In genomic region chr22:42889290-42889689, GRCh38 we compare ENCODE assay signal across 14 cellular contexts. TPM values are rescaled to one million over a fixed set of nuclear protein-coding genes. Genes with fewer than 3 reads are reported as not detected.
DNase-seq lines count a peak whose midpoint lies in the region; ATAC-seq and TF ChIP-seq lines count a peak whose summit lies in the region.
"Had no signal": no experiment of that assay in that cellular context is flagged by ENCODE, and none has a peak within 500 bp of the region (broad histone marks: within the 10 kb centered on the region; RNA-seq: fewer than 3 reads in every experiment).

No MANE protein-coding gene starts in this region.

- no peak for DNase-seq in activated CD8-positive, alpha-beta memory T cell treated with anti-CD3 and anti-CD28 coated beads, Interleukin-2, amount 10 ng/mL, durations not matched to agents 7 days and 5 days
- no peak for DNase-seq in activated CD8-positive, alpha-beta memory T cell treated with anti-CD3 and anti-CD28 coated beads for 24 hours
- DNase-seq in activated naive CD8-positive, alpha-beta T cell treated with anti-CD3 and anti-CD28 coated beads, Interleukin-2, amount 50 U/mL, for 24 hours, result no peak
- DNase-seq in stomach, result no peak
- DNase-seq in SJCRH30, result no peak
- DNase-seq in dermis blood vessel endothelial cell, result no peak
- DNase-seq in NCI-H2081 (lab: John Stamatoyannopoulos, UW), result no peak
- DNase-seq: activated CD8-positive, alpha-beta memory T cell treated with anti-CD3 and anti-CD28 coated beads, Interleukin-2, amount 50 U/mL, for 4 hours; esophagus squamous epithelium; GOT3; NCI-H2107 had no signal

- no peak for TF ChIP-seq POLR2A in stomach (IDR thresholded peaks at IDR 0.05)

- H3K9me3 ChIP-seq in stomach (no peaks in the 10 kb centered on the region), SJCRH30 (replicated peaks) (no peaks in the 10 kb centered on the region)
- H3K9me3 ChIP-seq: A549, esophagus squamous epithelium had no signal

- H3K36me3 Mint-ChIP-seq in activated CD8-positive, alpha-beta memory T cell treated with anti-CD3 and anti-CD28 coated beads, Interleukin-2, amount 10 ng/mL, durations not matched to agents 7 days and 5 days, result peaks cover 3% of the 10 kb centered on the region
- peaks cover 5% of the 10 kb centered on the region for H3K36me3 Mint-ChIP-seq in activated naive CD8-positive, alpha-beta T cell treated with anti-CD3 and anti-CD28 coated beads, Interleukin-2, amount 50 U/mL, for 24 hours (ENCODE audit: low read depth)

- TF ChIP-seq CTCF in stomach (IDR thresholded peaks at IDR 0.05), result no peak

- no peaks in the 10 kb centered on the region for H3K27me3 ChIP-seq in stomach
- no peaks in the 10 kb centered on the region for H3K27me3 ChIP-seq in SJCRH30
- H3K27me3 ChIP-seq: esophagus squamous epithelium had no signal

- WGBS in stomach, 5 donors, result 68 to 88% (median 78%) methylated on average over 4 of the region's 4 CpGs

- peak overlapping the region; percentile 33 for H3K4me3 Mint-ChIP-seq in activated CD8-positive, alpha-beta memory T cell treated with anti-CD3 and anti-CD28 coated beads, Interleukin-2, amount 10 ng/mL, durations not matched to agents 7 days and 5 days
- H3K4me3 Mint-ChIP-seq in activated naive CD8-positive, alpha-beta T cell treated with anti-CD3 and anti-CD28 coated beads, Interleukin-2, amount 50 U/mL, for 24 hours, result peak overlapping the region; percentile 55
- H3K4me3 Mint-ChIP-seq: nephron had no signal

- H3K9me3 Mint-ChIP-seq in activated CD8-positive, alpha-beta memory T cell treated with anti-CD3 and anti-CD28 coated beads, Interleukin-2, amount 10 ng/mL, durations not matched to agents 7 days and 5 days (ENCODE audit: low read depth), result no peaks in the 10 kb centered on the region
- no peaks in the 10 kb centered on the region for H3K9me3 Mint-ChIP-seq in activated naive CD8-positive, alpha-beta T cell treated with anti-CD3 and anti-CD28 coated beads, Interleukin-2, amount 50 U/mL, for 24 hours
- H3K9me3 Mint-ChIP-seq: nephron had no signal

- peak; percentile 76 for ATAC-seq in activated CD8-positive, alpha-beta memory T cell treated with anti-CD3 and anti-CD28 coated beads, Interleukin-2, amount 10 ng/mL, durations not matched to agents 7 days and 5 days
- ATAC-seq in HG03135 (IDR thresholded peaks at IDR 0.05; ENCODE audit: unreplicated experiment), result peak; percentile 53
- peak; percentile 34 for ATAC-seq in activated naive CD8-positive, alpha-beta T cell treated with anti-CD3 and anti-CD28 coated beads, Interleukin-2, amount 50 U/mL, for 24 hours
- ATAC-seq: A549 had no signal

- H3K36me3 ChIP-seq in stomach, result peaks cover 35 to 89% (median 75%) of the 10 kb centered on the region in 4 donors
- H3K36me3 ChIP-seq in SJCRH30, result peaks cover 34% of the 10 kb centered on the region

- H3K4me1 Mint-ChIP-seq in activated CD8-positive, alpha-beta memory T cell treated with anti-CD3 and anti-CD28 coated beads, Interleukin-2, amount 10 ng/mL, durations not matched to agents 7 days and 5 days, result peaks cover 43% of the 10 kb centered on the region
- H3K4me1 Mint-ChIP-seq in activated naive CD8-positive, alpha-beta T cell treated with anti-CD3 and anti-CD28 coated beads, Interleukin-2, amount 50 U/mL, for 24 hours, result peaks cover 15% of the 10 kb centered on the region
- H3K4me1 Mint-ChIP-seq: nephron had no signal

- H3K27me3 Mint-ChIP-seq in activated CD8-positive, alpha-beta memory T cell treated with anti-CD3 and anti-CD28 coated beads, Interleukin-2, amount 10 ng/mL, durations not matched to agents 7 days and 5 days, result no peaks in the 10 kb centered on the region
- no peaks in the 10 kb centered on the region for H3K27me3 Mint-ChIP-seq in activated naive CD8-positive, alpha-beta T cell treated with anti-CD3 and anti-CD28 coated beads, Interleukin-2, amount 50 U/mL, for 24 hours

- CTCF ChIA-PET in activated CD8-positive, alpha-beta memory T cell treated with anti-CD3 and anti-CD28 coated beads, Interleukin-2, amount 10 ng/mL, durations not matched to agents 7 days and 5 days (lab: Charles Lee), result interaction anchor here (0.7 to 1.8 kb wide), 3 partner anchors 13 to 45 kb away, joined by 3 to 5 read pairs (median 4); no protein-coding TSS in a partner anchor

- TF ChIP-seq EP300 in stomach (IDR thresholded peaks at IDR 0.05), result no peak

- H3K4me1 ChIP-seq in stomach, result peaks cover 34 to 92% (median 51%) of the 10 kb centered on the region in 4 donors
- H3K4me1 ChIP-seq in SJCRH30, result peaks cover 10% of the 10 kb centered on the region; the same call in 1 of the 2 replicates
- H3K4me1 ChIP-seq: A549 had no signal

- peak overlapping the region; percentile 85 for H3K27ac Mint-ChIP-seq in activated CD8-positive, alpha-beta memory T cell treated with anti-CD3 and anti-CD28 coated beads, Interleukin-2, amount 10 ng/mL, durations not matched to agents 7 days and 5 days
- H3K27ac Mint-ChIP-seq in activated naive CD8-positive, alpha-beta T cell treated with anti-CD3 and anti-CD28 coated beads, Interleukin-2, amount 50 U/mL, for 24 hours, result peak overlapping the region; percentile 83

- H3K27ac ChIP-seq in stomach (peak overlapping the region; percentile 16 to 93 (median 86)), SJCRH30 (no peak overlapping the region)
- H3K27ac ChIP-seq: A549 had no signal

- intact Hi-C loops in stomach (cut with DNase I; ENCODE audit: low total_unique reads), result no loop called here

- H3K4me3 ChIP-seq in stomach, result no peak overlapping the region
- no peak overlapping the region for H3K4me3 ChIP-seq in SJCRH30
- H3K4me3 ChIP-seq: A549, esophagus squamous epithelium had no signal

RNA-seq across cellular contexts. Expression of gene ARFGAP3, which starts 32.2 kb away (rescaled TPM):
- 10 to 100 TPM; 31.2 to 35.4 TPM for total RNA-seq in activated CD8-positive, alpha-beta memory T cell treated with anti-CD3 and anti-CD28 coated beads, Interleukin-2, amount 10 ng/mL, durations not matched to agents 7 days and 5 days
- 10 to 100 TPM in 4 of 5 donors, 1 to 10 TPM in 1; 4.6 to 77.5 (median 40.6) TPM for total RNA-seq in stomach
- 10 to 100 TPM; 23.2 to 51.9 (median 39.2) TPM for polyA plus RNA-seq in stomach
- total RNA-seq in SJCRH30 (2014; rRNA removed; shearing (Covaris generic)), result 47.2 and 47.5 TPM in 2 replicates
- total RNA-seq in dermis blood vessel endothelial cell, result 67.5 and 74.2 TPM in 2 replicates
